In the genomic region with DNA sequence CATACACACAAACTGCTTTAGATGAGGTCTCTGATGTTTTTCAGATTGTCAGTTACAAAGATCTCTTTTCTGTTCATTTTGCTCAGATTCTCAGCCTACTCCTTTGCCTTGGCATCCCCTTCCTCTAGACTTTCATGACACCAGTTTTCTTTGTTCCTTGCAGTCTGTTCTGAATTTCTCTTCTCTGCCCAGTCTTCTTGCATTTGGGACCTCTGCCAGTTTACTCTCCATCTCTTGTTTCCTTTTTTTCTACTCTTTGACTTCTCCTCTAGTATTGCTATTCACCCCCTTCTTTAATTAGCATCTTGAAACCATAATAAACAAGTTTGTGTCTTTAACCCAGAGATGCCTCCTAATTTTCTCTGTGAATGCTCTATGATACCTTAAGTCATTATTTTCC, we compare ENCODE assay signal across 17 cellular contexts. TPM values are rescaled to one million over a fixed set of nuclear protein-coding genes. Genes with fewer than 3 reads are reported as not detected.
DNase-seq lines count a peak whose midpoint lies in the region; TF ChIP-seq lines count a peak whose summit lies in the region.
"Had no signal": no experiment of that assay in that cellular context is flagged by ENCODE, and none has a peak within 500 bp of the region (broad histone marks: within the 10 kb centered on the region; RNA-seq: fewer than 3 reads in every experiment).

No MANE protein-coding gene starts in this region.

- peak overlapping the region in 3 of 5 experiments; percentile 42 to 74 (median 55) for H3K27ac Mint-ChIP-seq in brain
- H3K27ac Mint-ChIP-seq: CD4-positive, alpha-beta memory T cell had no signal

- in situ Hi-C loops in KBM-7 (cut with MboI; ENCODE audit: low pct_unique_long_range_greater_than_20kb, low sequenced_read_pairs): no loop called here

- H3K27me3 Mint-ChIP-seq in brain: no peaks in the 10 kb centered on the region

- DNase-seq in medulla oblongata (ENCODE audit: extremely low spot score) (peak; percentile 58), pons (ENCODE audit: low spot score) (peak; percentile 52), NCI-H1694 treated with DMSO at 0.1 percent for 48 hours (lab: John Stamatoyannopoulos, UW) (no peak), islet precursor cell (no peak), KBM-7 (no peak)
- DNase-seq: C1 segment of cervical spinal cord; Calu3; CD4-positive, alpha-beta memory T cell; COR-L47; DMS53; DMS79 treated with DMSO at 0.1 percent for 48 hours; GF-D8; GM23248; H7; HCEC 1CT had no signal

- peaks cover 0 to 6% (median 0%) of the 10 kb centered on the region in 5 experiments for H3K9me3 Mint-ChIP-seq in brain

- peak overlapping the region in 1 of 5 experiments; percentile 2 for H3K4me3 Mint-ChIP-seq in brain
- H3K4me3 Mint-ChIP-seq: CD4-positive, alpha-beta memory T cell had no signal

- no peak for TF ChIP-seq CTCF in brain (conservative IDR thresholded peaks at IDR 0.05)

- peaks cover 16% of the 10 kb centered on the region for H3K4me1 Mint-ChIP-seq in brain
- H3K4me1 Mint-ChIP-seq: CD4-positive, alpha-beta memory T cell had no signal

- H3K36me3 Mint-ChIP-seq in brain: no peaks in the 10 kb centered on the region
- H3K36me3 Mint-ChIP-seq: CD4-positive, alpha-beta memory T cell had no signal

RNA-seq across cellular contexts. Expression of a gene that starts 26.1 kb away (rescaled TPM):
- polyA plus RNA-seq in brain (ENCODE audit: insufficient read depth, low read depth, low replicate concordance): 9.6 TPM
- polyA plus RNA-seq: BJ; CD4-positive, alpha-beta memory T cell had no signal

Comparison
In these comparisons a context has a peak if more than half of its experiments do, and no peak if none do; other contexts are left out.
1. DNase-seq: peak in medulla oblongata (single experiment) and pons (single experiment); none in NCI-H1694 treated with DMSO at 0.1 percent for 48 hours (single experiment), islet precursor cell (single experiment) and KBM-7 (single experiment).